In the genomic region with DNA sequence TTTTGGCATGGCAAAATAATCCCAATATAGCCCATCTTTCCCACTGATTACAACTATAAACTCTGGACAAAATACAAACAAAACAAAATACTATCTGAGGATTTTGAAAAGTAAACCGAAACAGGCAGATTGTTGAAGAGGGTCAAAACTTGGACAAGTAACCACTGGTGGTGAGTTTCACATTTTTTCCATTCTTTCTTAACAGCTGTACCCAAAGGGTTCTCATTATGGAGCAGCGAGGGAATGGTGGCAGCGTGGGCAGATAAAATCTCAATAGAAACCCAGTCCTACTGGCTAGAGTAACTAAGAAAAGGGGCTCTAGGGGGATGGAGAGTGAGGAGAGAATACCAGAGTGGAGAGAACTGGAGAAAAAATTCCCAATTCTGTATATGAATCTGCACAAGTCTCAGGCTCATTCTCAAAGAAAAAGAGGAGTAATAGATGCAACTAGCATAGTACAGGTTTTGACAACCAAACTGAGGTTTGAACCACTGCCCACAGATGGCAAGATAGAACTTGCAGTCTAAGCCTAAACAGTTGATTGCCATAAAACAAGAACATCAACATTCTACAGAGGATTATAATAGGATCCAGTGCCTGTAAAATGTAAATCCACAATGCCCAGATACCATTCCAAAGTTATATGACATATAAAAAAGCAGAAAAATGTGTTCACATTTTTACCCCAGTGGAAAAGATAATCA, we compare ENCODE assay signal across 20 cellular contexts.
"Had no signal": no experiment of that assay in that cellular context is flagged by ENCODE, and none has a peak within 500 bp of the region (broad histone marks: within the 10 kb centered on the region; RNA-seq: fewer than 3 reads in every experiment).

No MANE protein-coding gene starts in this region.

- H3K4me3 Mint-ChIP-seq: activated B cell treated with CpG ODN at 0.5 μM for 24 hours; activated CD4-positive, alpha-beta T cell treated with anti-CD3 and anti-CD28 coated beads, Interleukin-2, amount 10 ng/mL, durations not matched to agents 24 days and 14 days; activated naive CD8-positive, alpha-beta T cell treated with anti-CD3 and anti-CD28 coated beads, Interleukin-2, amount 50 U/mL, for 24 hours; activated T-helper 17 cell treated with anti-CD3 and anti-CD28 coated beads, Interleukin-2, amount 50 U/mL, for 72 hours; dendritic cell treated with granulocyte-macrophage colony-stimulating factor and Interleukin-4, amounts not matched to agents 40 ng/mL and 50 ng/mL, for 4 days; naive thymus-derived CD4-positive, alpha-beta T cell; stimulated activated naive CD8-positive, alpha-beta T cell treated with anti-CD3 and anti-CD28 coated beads, Interleukin-15, Interleukin-2, amounts not matched to agents 100 ng/mL and 50 ng/mL, for 24 hours; T-helper 1 cell treated with Interleukin-12 subunit alpha and Interleukin-12 subunit beta and Interleukin-4 antibody, amounts not matched to agents 30 μg/mL and 1 μg/mL, for 36 hours had no signal

- ATAC-seq: activated naive CD8-positive, alpha-beta T cell treated with anti-CD3 and anti-CD28 coated beads, Interleukin-2, amount 50 U/mL, for 24 hours; activated T-helper 17 cell treated with anti-CD3 and anti-CD28 coated beads, Interleukin-2, amount 50 U/mL, for 72 hours; naive thymus-derived CD4-positive, alpha-beta T cell had no signal

- H3K27ac ChIP-seq: ascending aorta, epithelial cell of prostate, skin epidermis, suprapubic skin had no signal

- H3K4me1 Mint-ChIP-seq: activated CD4-positive, alpha-beta T cell treated with anti-CD3 and anti-CD28 coated beads, Interleukin-2, amount 10 ng/mL, durations not matched to agents 24 days and 14 days had no signal

- H3K4me3 ChIP-seq: ascending aorta, lung, skin epidermis, suprapubic skin had no signal

- H3K9me3 Mint-ChIP-seq: activated B cell treated with CpG ODN at 0.5 μM for 24 hours; activated naive CD8-positive, alpha-beta T cell treated with anti-CD3 and anti-CD28 coated beads, Interleukin-2, amount 50 U/mL, for 24 hours; activated T-helper 17 cell treated with anti-CD3 and anti-CD28 coated beads, Interleukin-2, amount 50 U/mL, for 72 hours; dendritic cell treated with granulocyte-macrophage colony-stimulating factor and Interleukin-4, amounts not matched to agents 40 ng/mL and 50 ng/mL, for 4 days; T-helper 1 cell treated with Interleukin-12 subunit alpha and Interleukin-12 subunit beta and Interleukin-4 antibody, amounts not matched to agents 30 μg/mL and 1 μg/mL, for 36 hours had no signal

- H3K27me3 Mint-ChIP-seq: activated T-helper 17 cell treated with anti-CD3 and anti-CD28 coated beads, Interleukin-2, amount 50 U/mL, for 72 hours had no signal

- DNase-seq: activated B cell treated with CpG ODN at 0.5 μM for 24 hours; activated CD4-positive, alpha-beta T cell treated with anti-CD3 and anti-CD28 coated beads, Interleukin-2, amount 10 ng/mL, durations not matched to agents 24 days and 14 days; activated naive CD4-positive, alpha-beta T cell treated with Interleukin-2 at 50 U/mL for 16 hours; activated naive CD8-positive, alpha-beta T cell treated with anti-CD3 and anti-CD28 coated beads, Interleukin-2, amount 50 U/mL, for 24 hours; effector memory CD4-positive, alpha-beta T cell; islet precursor cell; naive thymus-derived CD4-positive, alpha-beta T cell; nucleus accumbens; stimulated activated CD4-positive, alpha-beta T cell treated with anti-CD3 and anti-CD28 coated beads, Interleukin-4, amount 100 ng/mL, for 4 hours; stimulated activated CD8-positive, alpha-beta memory T cell treated with anti-CD3 and anti-CD28 coated beads, Interleukin-4, amount 100 ng/mL, for 48 hours; trophoblast cell had no signal

- H3K4me1 ChIP-seq: ascending aorta, suprapubic skin had no signal

- H3K9me3 ChIP-seq: suprapubic skin had no signal

- H3K36me3 ChIP-seq: ascending aorta, suprapubic skin had no signal

- H3K27me3 ChIP-seq: ascending aorta, suprapubic skin had no signal

- H3K36me3 Mint-ChIP-seq: naive thymus-derived CD4-positive, alpha-beta T cell had no signal

- H3K27ac Mint-ChIP-seq: activated B cell treated with CpG ODN at 0.5 μM for 24 hours; activated CD4-positive, alpha-beta T cell treated with anti-CD3 and anti-CD28 coated beads, Interleukin-2, amount 10 ng/mL, durations not matched to agents 24 days and 14 days; activated naive CD8-positive, alpha-beta T cell treated with anti-CD3 and anti-CD28 coated beads, Interleukin-2, amount 50 U/mL, for 24 hours; activated T-helper 17 cell treated with anti-CD3 and anti-CD28 coated beads, Interleukin-2, amount 50 U/mL, for 72 hours; dendritic cell treated with granulocyte-macrophage colony-stimulating factor and Interleukin-4, amounts not matched to agents 40 ng/mL and 50 ng/mL, for 4 days; naive thymus-derived CD4-positive, alpha-beta T cell; stimulated activated naive CD8-positive, alpha-beta T cell treated with anti-CD3 and anti-CD28 coated beads, Interleukin-15, Interleukin-2, amounts not matched to agents 100 ng/mL and 50 ng/mL, for 24 hours; T-helper 1 cell treated with Interleukin-12 subunit alpha and Interleukin-12 subunit beta and Interleukin-4 antibody, amounts not matched to agents 30 μg/mL and 1 μg/mL, for 36 hours had no signal
